Comparison of ENCODE assay signal across 20 cellular contexts in the genomic region with DNA sequence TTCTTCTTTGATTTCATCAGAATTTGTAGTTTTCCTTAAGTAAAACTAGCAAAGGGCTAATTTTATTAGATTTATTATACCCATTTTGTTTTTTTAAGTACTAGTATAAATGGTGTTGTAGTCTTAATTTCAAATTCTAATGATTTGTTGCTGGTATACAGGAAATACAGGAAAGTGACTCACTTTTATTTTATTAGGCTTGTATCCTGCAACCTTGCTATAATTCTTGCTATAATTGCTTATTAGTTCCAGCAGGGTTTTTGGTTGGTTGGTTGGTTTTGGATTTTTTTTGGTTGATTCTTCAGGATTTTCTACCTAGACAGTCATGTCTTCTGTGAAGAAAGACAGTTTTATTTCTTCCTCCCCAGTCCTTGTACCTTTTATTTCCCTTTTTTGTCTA.
"Had no signal": no experiment of that assay in that cellular context is flagged by ENCODE, and none has a peak within 500 bp of the region (broad histone marks: within the 10 kb centered on the region; RNA-seq: fewer than 3 reads in every experiment).

No MANE protein-coding gene starts in this region.

- FAIRE-seq: frontal cortex had no signal

- DNase-seq: activated CD4-positive, alpha-beta T cell treated with anti-CD3 and anti-CD28 coated beads for 4 hours; activated CD4-positive, alpha-beta T cell treated with anti-CD3 and anti-CD28 coated beads, Interleukin-2, amount 50 U/mL, for 48 hours; activated naive CD4-positive, alpha-beta T cell treated with Interleukin-2 at 50 U/mL for 16 hours; activated T-cell treated with anti-CD3 and anti-CD28 coated beads, Interleukin-2, amount 50 U/mL, for 48 hours; amygdala; cerebellar nuclear complex; hippocampal formation; left ventricle myocardium inferior; mammary epithelial cell; midbrain; natural killer cell; stimulated activated CD4-positive, alpha-beta T cell treated with anti-CD3 and anti-CD28 coated beads, Interleukin-2, amount 100 ng/mL, for 48 hours; stimulated activated CD8-positive, alpha-beta memory T cell treated with anti-CD3 and anti-CD28 coated beads, Interleukin-4, amount 100 ng/mL, for 48 hours; stimulated activated naive B cell treated with anti-CD40 and anti-IgM and Interleukin-4, amounts not matched to agents 10 μg/mL and 1 μg/mL and 100 μg/mL, for 72 hours; T-helper 9 cell; upper lobe of left lung had no signal

- H3K9me3 Mint-ChIP-seq: natural killer cell; stimulated activated naive B cell treated with anti-CD40 and anti-IgM and Interleukin-4, amounts not matched to agents 10 μg/mL and 1 μg/mL and 100 μg/mL, for 72 hours had no signal

- H3K27me3 ChIP-seq: upper lobe of left lung had no signal

- H3K4me3 ChIP-seq: coronary artery, left ventricle myocardium inferior, upper lobe of left lung had no signal

- H3K27me3 Mint-ChIP-seq: progenitor cell of endocrine pancreas; stimulated activated naive B cell treated with anti-CD40 and anti-IgM and Interleukin-4, amounts not matched to agents 10 μg/mL and 1 μg/mL and 100 μg/mL, for 72 hours had no signal

- H3K9me3 ChIP-seq: left ventricle myocardium inferior, upper lobe of left lung had no signal

- ATAC-seq: natural killer cell; stimulated activated naive B cell treated with anti-CD40 and anti-IgM and Interleukin-4, amounts not matched to agents 10 μg/mL and 1 μg/mL and 100 μg/mL, for 72 hours; WTC11 had no signal

- H3K27ac ChIP-seq: coronary artery, left ventricle myocardium inferior, upper lobe of left lung had no signal

- H3K4me3 Mint-ChIP-seq: natural killer cell; stimulated activated naive B cell treated with anti-CD40 and anti-IgM and Interleukin-4, amounts not matched to agents 10 μg/mL and 1 μg/mL and 100 μg/mL, for 72 hours; WTC11 had no signal

- H3K4me1 Mint-ChIP-seq: natural killer cell, WTC11 had no signal

- H3K27ac Mint-ChIP-seq: natural killer cell, progenitor cell of endocrine pancreas, WTC11 had no signal
